In the genomic region with DNA sequence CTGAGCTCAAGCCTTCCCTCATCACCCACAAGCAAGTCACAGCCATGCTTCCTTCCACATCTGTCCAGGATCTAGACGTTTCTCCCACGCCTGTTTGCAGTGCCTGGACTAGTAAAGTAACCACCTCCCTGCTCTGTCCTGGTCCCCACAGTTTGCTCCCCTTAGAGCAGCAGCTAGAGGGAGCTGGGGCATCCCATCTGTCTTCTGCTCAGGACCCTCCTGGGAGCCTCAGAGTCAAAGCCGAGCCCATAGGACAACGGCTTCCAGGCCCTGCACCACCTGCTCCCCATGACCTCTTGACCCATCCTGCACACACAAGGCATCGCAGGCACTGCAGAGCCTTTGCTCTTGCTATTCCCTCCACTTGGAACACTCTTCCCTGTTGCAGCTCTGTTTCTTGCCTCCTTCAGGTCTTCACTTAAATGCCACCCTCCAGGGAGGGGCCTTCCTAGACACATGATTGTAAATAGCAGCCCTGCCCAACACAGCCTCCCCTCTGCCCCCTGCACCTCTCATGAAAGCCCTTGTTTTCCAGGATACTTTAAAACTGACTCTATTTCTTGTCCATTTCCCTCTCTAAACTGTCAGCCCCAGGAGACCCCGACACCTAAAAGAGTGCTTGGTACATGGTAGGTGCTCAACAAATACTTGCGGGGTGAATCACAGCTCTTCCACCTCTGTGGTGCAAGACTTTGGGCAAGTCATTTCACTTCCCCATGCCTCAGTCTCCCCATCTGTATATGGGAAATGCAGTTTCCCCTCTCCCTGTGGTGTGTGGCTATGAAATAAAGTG, we compare ENCODE assay signal across 17 cellular contexts. TPM values are rescaled to one million over a fixed set of nuclear protein-coding genes. Genes with fewer than 3 reads are reported as not detected.
DNase-seq lines count a peak whose midpoint lies in the region; ATAC-seq, FAIRE-seq and TF ChIP-seq lines count a peak whose summit lies in the region.
"Had no signal": no experiment of that assay in that cellular context is flagged by ENCODE, and none has a peak within 500 bp of the region (broad histone marks: within the 10 kb centered on the region; RNA-seq: fewer than 3 reads in every experiment).

No MANE protein-coding gene starts in this region.

- H3K4me1 ChIP-seq in HEK293 (ENCODE audit: control insufficient read depth, insufficient read depth, low read length) (0 out of 2 replicates have a peak, but pooled peaks cover 2% of the 10 kb centered on the region), neural progenitor cell (peaks cover 4% of the 10 kb centered on the region), small intestine (ENCODE audit: control insufficient read depth in 2 of 2, insufficient read depth in 1 of 2, low read depth in 1 of 2, low read length in 1 of 2) (no peaks in the 10 kb centered on the region), lower lobe of right lung (peaks cover 37% of the 10 kb centered on the region)

- CTCF ChIA-PET in CD4-positive, alpha-beta T cell (lab: Charles Lee) = interaction anchor here (1.2 to 1.9 kb wide), 4 partner anchors 30 to 207 kb away, joined by 3 to 5 read pairs (median 3); no protein-coding TSS in a partner anchor
- CTCF ChIA-PET in HEK293 (lab: Yijun Ruan, JAX) = interaction anchor here (0.7 to 1.3 kb wide), 5 partner anchors 9 to 262 kb away, joined by 3 to 4 read pairs (median 3); no protein-coding TSS in a partner anchor

- H3K36me3 ChIP-seq in HEK293 (ENCODE audit: control insufficient read depth in 2 of 2, insufficient read depth in 1 of 2, low read length in 2 of 2) (peaks cover 0 to 4% of the 10 kb centered on the region in 2 experiments; a peak in 2 of 3 replicates), neural progenitor cell (no peaks in the 10 kb centered on the region), small intestine (ENCODE audit: control insufficient read depth in 2 of 2, insufficient read depth in 2 of 2, low read length in 2 of 2) (no peaks in the 10 kb centered on the region), lower lobe of right lung (no peaks in the 10 kb centered on the region)

- no peaks in the 10 kb centered on the region for H3K9me3 ChIP-seq in CD4-positive, alpha-beta T cell (ENCODE audit: control insufficient read depth, low read length)
- H3K9me3 ChIP-seq in HEK293 (ENCODE audit: control insufficient read depth, insufficient read depth, low read depth, low read length) = no peaks in the 10 kb centered on the region
- H3K9me3 ChIP-seq in neural progenitor cell (ENCODE audit: low read depth) = no peaks in the 10 kb centered on the region
- H3K9me3 ChIP-seq in small intestine (ENCODE audit: control insufficient read depth, low read depth) = no peaks in the 10 kb centered on the region
- no peaks in the 10 kb centered on the region for H3K9me3 ChIP-seq in lower lobe of right lung

- H3K4me3 ChIP-seq in HEK293 (ENCODE audit: low read depth, low read length) = no peak overlapping the region
- H3K4me3 ChIP-seq in neural progenitor cell = no peak overlapping the region
- no peak overlapping the region for H3K4me3 ChIP-seq in small intestine (ENCODE audit: low read depth in 1 of 2, low read length in 2 of 2)
- H3K4me3 ChIP-seq in lower lobe of right lung = no peak overlapping the region

- peak overlapping the region; percentile 12 for H3K4me3 Mint-ChIP-seq in CD4-positive, alpha-beta T cell
- no peak overlapping the region for H3K4me3 Mint-ChIP-seq in central memory CD8-positive, alpha-beta T cell
- H3K4me3 Mint-ChIP-seq in neural progenitor cell = peak overlapping the region; percentile 25
- H3K4me3 Mint-ChIP-seq: activated naive CD4-positive, alpha-beta T cell treated with anti-CD3 and anti-CD28 coated beads, Interleukin-2, amount 50 U/mL, for 24 hours had no signal

- no peaks in the 10 kb centered on the region for H3K9me3 Mint-ChIP-seq in CD4-positive, alpha-beta T cell
- no peaks in the 10 kb centered on the region for H3K9me3 Mint-ChIP-seq in central memory CD8-positive, alpha-beta T cell
- no peaks in the 10 kb centered on the region for H3K9me3 Mint-ChIP-seq in neural progenitor cell
- H3K9me3 Mint-ChIP-seq: activated naive CD4-positive, alpha-beta T cell treated with anti-CD3 and anti-CD28 coated beads, Interleukin-2, amount 50 U/mL, for 24 hours had no signal

- ATAC-seq in CD4-positive, alpha-beta T cell (ENCODE audit: poor library complexity) = no peak
- no peak for ATAC-seq in central memory CD8-positive, alpha-beta T cell (replicated peaks; ENCODE audit: extremely low read depth, poor library complexity, severe bottlenecking)
- no peak for ATAC-seq in lower lobe of right lung
- ATAC-seq: Panc1 had no signal

- no peak overlapping the region for H3K4me2 ChIP-seq in neural progenitor cell

- POLR2A ChIA-PET in CD4-positive, alpha-beta T cell (lab: Charles Lee) = interaction anchor here (1.3 kb wide), 1 partner anchor 26 kb away, joined by 6 read pairs; no protein-coding TSS in a partner anchor
- POLR2A ChIA-PET in HEK293 (lab: Yijun Ruan, JAX) = interaction anchor here (0.8 to 1.3 kb wide), 3 partner anchors 9 to 207 kb away, joined by 3 to 4 read pairs (median 3); no protein-coding TSS in a partner anchor

- 54 to 60% (median 54%) methylated on average over 7 of the region's 7 CpGs for WGBS in small intestine, 3 donors

- peaks cover 36% of the 10 kb centered on the region for H4K20me1 ChIP-seq in neural progenitor cell (ENCODE audit: low read depth)

- peaks cover 38% of the 10 kb centered on the region for H3K4me1 Mint-ChIP-seq in CD4-positive, alpha-beta T cell (ENCODE audit: low read depth)
- peaks cover 37% of the 10 kb centered on the region for H3K4me1 Mint-ChIP-seq in central memory CD8-positive, alpha-beta T cell
- peaks cover 10% of the 10 kb centered on the region for H3K4me1 Mint-ChIP-seq in neural progenitor cell

- H3F3A ChIP-seq in neural progenitor cell (ENCODE audit: low read depth) = peaks cover 8% of the 10 kb centered on the region

- intact Hi-C loops in CD4-positive, alpha-beta T cell (cut with DNase I, micrococcal nuclease) = loop anchor here in 1 of 2 experiments (5.0 kb wide), 1 partner anchor 37 kb away; no protein-coding TSS in a partner anchor
- intact Hi-C loops in lower lobe of right lung (cut with DNase I) = no loop called here

- no peak overlapping the region for H2AFZ ChIP-seq in neural progenitor cell (replicated peaks)
- H2AFZ ChIP-seq: parathyroid adenoma had no signal

- no peaks in the 10 kb centered on the region for H3K79me2 ChIP-seq in neural progenitor cell (ENCODE audit: low read depth)

- H3K27me3 Mint-ChIP-seq in CD4-positive, alpha-beta T cell = no peaks in the 10 kb centered on the region
- H3K27me3 Mint-ChIP-seq in central memory CD8-positive, alpha-beta T cell = no peaks in the 10 kb centered on the region
- peaks cover 2% of the 10 kb centered on the region for H3K27me3 Mint-ChIP-seq in neural progenitor cell (ENCODE audit: insufficient read depth, low read depth)
- H3K27me3 Mint-ChIP-seq: activated naive CD4-positive, alpha-beta T cell treated with anti-CD3 and anti-CD28 coated beads, Interleukin-2, amount 50 U/mL, for 24 hours had no signal

- TF ChIP-seq CTCF in CD4-positive, alpha-beta T cell (IDR thresholded peaks at IDR 0.05) = no peak
- 0 out of 2 replicates have a peak, but pooled peaks have one; percentile 24 for TF ChIP-seq CTCF in HEK293 (tag by site-specific recombination; IDR thresholded peaks at IDR 0.05)
- TF ChIP-seq CTCF in neural progenitor cell (IDR thresholded peaks at IDR 0.05) = no peak
- TF ChIP-seq CTCF in lower lobe of right lung (IDR thresholded peaks at IDR 0.05) = no peak

- H3K9ac ChIP-seq in neural progenitor cell = no peak overlapping the region
- H3K9ac ChIP-seq: parathyroid adenoma had no signal

- H3K36me3 Mint-ChIP-seq in CD4-positive, alpha-beta T cell (ENCODE audit: low read depth) = no peaks in the 10 kb centered on the region
- peaks cover 8% of the 10 kb centered on the region for H3K36me3 Mint-ChIP-seq in central memory CD8-positive, alpha-beta T cell (ENCODE audit: insufficient read depth)
- no peaks in the 10 kb centered on the region for H3K36me3 Mint-ChIP-seq in neural progenitor cell
- H3K36me3 Mint-ChIP-seq: activated naive CD4-positive, alpha-beta T cell treated with anti-CD3 and anti-CD28 coated beads, Interleukin-2, amount 50 U/mL, for 24 hours had no signal

- DNase-seq in CD4-positive, alpha-beta T cell = no peak
- no peak for DNase-seq in central memory CD8-positive, alpha-beta T cell (ENCODE audit: low spot score in 2 of 2)
- DNase-seq in neural progenitor cell (ENCODE audit: low spot score) (no peak), small intestine (no peak), COLO829 (ENCODE audit: low spot score) (no peak), lower lobe of right lung (no peak)
- DNase-seq: activated CD4-positive, CD25-positive, alpha-beta regulatory T cell treated with anti-CD3 and anti-CD28 coated beads, Interleukin-2, amount 50 U/mL, for 72 hours; central memory CD4-positive, alpha-beta T cell; KBM-7; NCI-H1436; NCI-H526 had no signal

- H3K27ac ChIP-seq in CD4-positive, alpha-beta T cell (ENCODE audit: low read depth, low read length) = no peak overlapping the region
- H3K27ac ChIP-seq in HEK293 (ENCODE audit: extremely low read depth, low read depth, low read length) (no peak overlapping the region), neural progenitor cell (no peak overlapping the region), small intestine (ENCODE audit: low read depth in 1 of 2, low read length in 1 of 2) (no peak overlapping the region), lower lobe of right lung (no peak overlapping the region)
- H3K27ac ChIP-seq: parathyroid adenoma had no signal

- no peaks in the 10 kb centered on the region for H3K27me3 ChIP-seq in CD4-positive, alpha-beta T cell (ENCODE audit: control insufficient read depth, insufficient read depth, low read length)
- H3K27me3 ChIP-seq in neural progenitor cell = peaks cover 21% of the 10 kb centered on the region
- no peaks in the 10 kb centered on the region for H3K27me3 ChIP-seq in small intestine (ENCODE audit: control insufficient read depth in 2 of 2, insufficient read depth in 2 of 2, low read length in 2 of 2)
- H3K27me3 ChIP-seq in lower lobe of right lung (ENCODE audit: low read depth) = no peaks in the 10 kb centered on the region

- H3K27ac Mint-ChIP-seq in CD4-positive, alpha-beta T cell = peak overlapping the region; percentile 30
- peak overlapping the region; percentile 9 for H3K27ac Mint-ChIP-seq in central memory CD8-positive, alpha-beta T cell (ENCODE audit: low read depth)
- H3K27ac Mint-ChIP-seq in neural progenitor cell = peak overlapping the region; percentile 20
- H3K27ac Mint-ChIP-seq: activated naive CD4-positive, alpha-beta T cell treated with anti-CD3 and anti-CD28 coated beads, Interleukin-2, amount 50 U/mL, for 24 hours had no signal

- no peak for FAIRE-seq in small intestine (lab: Jason Lieb, UNC)
- FAIRE-seq: G401.6, islet of Langerhans had no signal

RNA-seq across cellular contexts. Expression of a gene that starts 3.1 kb away (rescaled TPM):
- total RNA-seq in CD4-positive, alpha-beta T cell = 1 to 10 TPM; 5.9 to 6.1 TPM
- total RNA-seq in neural progenitor cell (ENCODE audit: low replicate concordance) (4.3 and 7.8 TPM in 2 replicates), lower lobe of right lung (15.7 TPM)
- polyA plus RNA-seq in small intestine = 1 to 10 TPM; 2.4 to 2.9 (median 2.8) TPM

RNA-seq across cellular contexts. Expression of a gene that starts 34.4 kb away (rescaled TPM):
- 10 to 100 TPM; 36.8 to 38.5 TPM for total RNA-seq in CD4-positive, alpha-beta T cell
- total RNA-seq in neural progenitor cell (ENCODE audit: low replicate concordance) (3.5 and 9.4 TPM in 2 replicates), lower lobe of right lung (55.2 TPM)
- 10 to 100 TPM; 49.7 to 98.2 (median 97.8) TPM for polyA plus RNA-seq in small intestine

RNA-seq across cellular contexts. Expression of a gene that starts 36.1 kb away (rescaled TPM):
- 10 to 100 TPM; 17.8 to 19.2 TPM for total RNA-seq in CD4-positive, alpha-beta T cell
- total RNA-seq in neural progenitor cell (ENCODE audit: low replicate concordance) = 17.3 and 20.9 TPM in 2 replicates
- polyA plus RNA-seq in small intestine = 10 to 100 TPM; 23.8 to 38.7 (median 30.0) TPM
- total RNA-seq in lower lobe of right lung = 20.2 TPM
